Comparison of ENCODE assay signal across 10 cellular contexts in the genomic region with DNA sequence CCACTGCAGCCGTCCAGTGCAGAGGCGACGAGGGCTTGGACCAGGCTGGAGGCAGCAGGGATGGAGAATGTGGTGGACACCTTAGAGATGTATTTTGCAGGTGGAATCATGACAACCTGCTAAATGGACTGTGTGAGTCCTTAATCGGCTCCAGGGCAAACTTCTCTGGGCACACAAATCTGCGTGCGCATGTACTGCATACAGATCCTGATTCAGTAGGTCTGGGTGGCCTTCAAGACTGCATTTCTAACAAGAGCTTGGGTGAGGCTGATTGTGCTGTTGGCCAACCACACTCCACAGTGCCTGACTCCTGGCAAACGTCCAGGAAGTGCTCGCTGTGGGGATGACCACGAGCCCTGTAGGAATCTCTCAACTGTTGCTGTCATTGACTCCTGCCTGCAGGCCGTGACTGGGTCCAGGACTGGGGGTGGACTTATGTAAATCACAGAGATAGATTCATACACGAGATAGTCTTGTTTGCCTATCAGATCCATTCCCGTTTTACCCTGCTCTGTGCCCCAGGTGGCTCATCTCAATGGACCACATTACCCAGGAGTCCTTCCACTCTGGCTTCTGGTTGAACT. TPM values are rescaled to one million over a fixed set of nuclear protein-coding genes. Genes with fewer than 3 reads are reported as not detected.
DNase-seq lines count a peak whose midpoint lies in the region; TF ChIP-seq lines count a peak whose summit lies in the region.
"Had no signal": no experiment of that assay in that cellular context is flagged by ENCODE, and none has a peak within 500 bp of the region (broad histone marks: within the 10 kb centered on the region; RNA-seq: fewer than 3 reads in every experiment).

No MANE protein-coding gene starts in this region.

- peak overlapping the region in 1 of 2 donors; percentile 21 for H3K9ac ChIP-seq in colonic mucosa (ENCODE audit: low read depth in 2 of 2, low read length in 2 of 2)

- H3K36me3 ChIP-seq in colonic mucosa (no peaks in the 10 kb centered on the region), prostate gland (no peaks in the 10 kb centered on the region)

- WGBS in prostate gland, result 65% methylated on average over 12 of the region's 12 CpGs

- intact Hi-C loops in colonic mucosa (cut with DNase I), result no loop called here
- intact Hi-C loops in prostate gland (cut with DNase I), result no loop called here

- TF ChIP-seq POLR2A in prostate gland (IDR thresholded peaks at IDR 0.05), result no peak

- no peaks in the 10 kb centered on the region for H3K27me3 ChIP-seq in colonic mucosa
- H3K27me3 ChIP-seq in prostate gland (replicated peaks; ENCODE audit: insufficient read depth), result no peaks in the 10 kb centered on the region

- H3K4me1 ChIP-seq in colonic mucosa (peaks cover 15% of the 10 kb centered on the region), prostate gland (replicated peaks) (peaks cover 17% of the 10 kb centered on the region)

- DNase-seq in AML-193 (lab: John Stamatoyannopoulos, UW) (peak; percentile 51 to 53), NCI-H226 (peak; percentile 45), fibroblast of mammary gland (ENCODE audit: low read depth) (peak; percentile 79), non-pigmented ciliary epithelial cell (ENCODE audit: low read depth) (peak; percentile 31), colonic mucosa (no peak), prostate gland (ENCODE audit: low spot score) (no peak), HEK293T (ENCODE audit: extremely low spot score) (no peak)
- no peak for DNase-seq in activated CD4-positive, CD25-positive, alpha-beta regulatory T cell (lab: John Stamatoyannopoulos, UW)
- DNase-seq: naive thymus-derived CD4-positive, alpha-beta T cell had no signal

- CTCF ChIA-PET in HEK293T (lab: Yijun Ruan, JAX), result no interaction called here

- no peak overlapping the region for H3K4me3 ChIP-seq in fibroblast of mammary gland (ENCODE audit: control insufficient read depth, low read depth, low read length)
- H3K4me3 ChIP-seq in colonic mucosa, result no peak overlapping the region
- H3K4me3 ChIP-seq in prostate gland, result no peak overlapping the region
- H3K4me3 ChIP-seq: SK-N-MC had no signal

- TF ChIP-seq CTCF in fibroblast of mammary gland (conservative IDR thresholded peaks at IDR 0.05; ENCODE audit: control insufficient read depth, insufficient read depth, low read depth, low read length), result no peak
- no peak for TF ChIP-seq CTCF in colonic mucosa (IDR thresholded peaks at IDR 0.05)
- TF ChIP-seq CTCF in prostate gland (IDR thresholded peaks at IDR 0.05), result no peak

- H3K27ac ChIP-seq in colonic mucosa (no peak overlapping the region), prostate gland (no peak overlapping the region)
- H3K27ac ChIP-seq: SK-N-MC had no signal

- POLR2A ChIA-PET in HEK293T (lab: Yijun Ruan, JAX), result interaction anchor here (1.3 kb wide), 1 partner anchor 27 kb away, joined by 5 read pairs; a partner anchor contains a TSS

- H3K9me3 ChIP-seq in colonic mucosa, result no peaks in the 10 kb centered on the region
- no peaks in the 10 kb centered on the region for H3K9me3 ChIP-seq in prostate gland

TF ChIP-seq in HEK293T, 16 proteins besides CTCF, POLR2A, EP300 and RAD21:
- TF ChIP-seq FOXK2 (IDR thresholded peaks at IDR 0.05), result no peak
- TF ChIP-seq BHLHE40 (IDR thresholded peaks at IDR 0.05; ENCODE audit: borderline replicate concordance), result no peak
- TF ChIP-seq CTBP1 (IDR thresholded peaks at IDR 0.05; ENCODE audit: borderline replicate concordance), result no peak
- TF ChIP-seq HDGF (IDR thresholded peaks at IDR 0.05; ENCODE audit: borderline replicate concordance), result no peak
- TF ChIP-seq ZNF384 (IDR thresholded peaks at IDR 0.05), result no peak
- no peak for TF ChIP-seq L3MBTL2 (conservative IDR thresholded peaks at IDR 0.05)
- TF ChIP-seq ARNT (IDR thresholded peaks at IDR 0.05), result no peak
- TF ChIP-seq FOXA1 (IDR thresholded peaks at IDR 0.05), result no peak
- no peak for TF ChIP-seq SP1 (IDR thresholded peaks at IDR 0.05)
- no peak for TF ChIP-seq ELF4 (IDR thresholded peaks at IDR 0.05)
- TF ChIP-seq SUZ12 (IDR thresholded peaks at IDR 0.05), result no peak
- TF ChIP-seq, protein P1, sequence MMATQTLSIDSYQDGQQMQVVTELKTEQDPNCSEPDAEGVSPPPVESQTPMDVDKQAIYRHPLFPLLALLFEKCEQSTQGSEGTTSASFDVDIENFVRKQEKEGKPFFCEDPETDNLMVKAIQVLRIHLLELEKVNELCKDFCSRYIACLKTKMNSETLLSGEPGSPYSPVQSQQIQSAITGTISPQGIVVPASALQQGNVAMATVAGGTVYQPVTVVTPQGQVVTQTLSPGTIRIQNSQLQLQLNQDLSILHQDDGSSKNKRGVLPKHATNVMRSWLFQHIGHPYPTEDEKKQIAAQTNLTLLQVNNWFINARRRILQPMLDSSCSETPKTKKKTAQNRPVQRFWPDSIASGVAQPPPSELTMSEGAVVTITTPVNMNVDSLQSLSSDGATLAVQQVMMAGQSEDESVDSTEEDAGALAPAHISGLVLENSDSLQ (IDR thresholded peaks at IDR 0.05), result no peak
- no peak for TF ChIP-seq TARDBP (IDR thresholded peaks at IDR 0.05)
- no peak for TF ChIP-seq NFRKB (IDR thresholded peaks at IDR 0.05)
- TF ChIP-seq LEF1 (IDR thresholded peaks at IDR 0.05; ENCODE audit: borderline replicate concordance), result no peak
- no peak for TF ChIP-seq FOXM1 (IDR thresholded peaks at IDR 0.05; ENCODE audit: borderline replicate concordance)
TF ChIP-seq in HEK293T: peak in this region for 0.

RNA-seq across cellular contexts. Expression of a gene that starts 27.2 kb away (rescaled TPM):
- total RNA-seq in colonic mucosa (10 to 100 TPM; 19.4 to 37.1 TPM), prostate gland (10 to 100 TPM; 27.1 to 34.0 TPM)

Comparison
In these comparisons a context has a peak if more than half of its experiments do, and no peak if none do; other contexts are left out.
1. DNase-seq: peak in AML-193 (2 of 2), NCI-H226 (single experiment), fibroblast of mammary gland (single experiment) and non-pigmented ciliary epithelial cell (single experiment); none in colonic mucosa (single experiment), prostate gland (single experiment), HEK293T (single experiment) and activated CD4-positive, CD25-positive, alpha-beta regulatory T cell (0 of 4).